ENCODE assay signal across 8 cellular contexts in genomic region chr19:39341720-39342604, GRCh38. TPM values are rescaled to one million over a fixed set of nuclear protein-coding genes. Genes with fewer than 3 reads are reported as not detected.
A peak's percentile ranks its signal among the peaks of the same experiment; 100 is the strongest.
DNase-seq lines count a peak whose midpoint lies in the region; ATAC-seq and TF ChIP-seq lines count a peak whose summit lies in the region.

A gene with protein sequence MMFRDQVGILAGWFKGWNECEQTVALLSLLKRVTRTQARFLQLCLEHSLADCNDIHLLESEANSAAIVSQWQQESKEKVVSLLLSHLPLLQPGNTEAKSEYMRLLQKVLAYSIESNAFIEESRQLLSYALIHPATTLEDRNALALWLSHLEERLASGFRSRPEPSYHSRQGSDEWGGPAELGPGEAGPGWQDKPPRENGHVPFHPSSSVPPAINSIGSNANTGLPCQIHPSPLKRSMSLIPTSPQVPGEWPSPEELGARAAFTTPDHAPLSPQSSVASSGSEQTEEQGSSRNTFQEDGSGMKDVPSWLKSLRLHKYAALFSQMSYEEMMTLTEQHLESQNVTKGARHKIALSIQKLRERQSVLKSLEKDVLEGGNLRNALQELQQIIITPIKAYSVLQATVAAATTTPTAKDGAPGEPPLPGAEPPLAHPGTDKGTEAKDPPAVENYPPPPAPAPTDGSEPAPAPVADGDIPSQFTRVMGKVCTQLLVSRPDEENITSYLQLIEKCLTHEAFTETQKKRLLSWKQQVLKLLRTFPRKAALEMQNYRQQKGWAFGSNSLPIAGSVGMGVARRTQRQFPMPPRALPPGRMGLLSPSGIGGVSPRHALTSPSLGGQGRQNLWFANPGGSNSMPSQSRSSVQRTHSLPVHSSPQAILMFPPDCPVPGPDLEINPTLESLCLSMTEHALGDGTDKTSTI (plus strand): TSS chr19:39342421. CDS start chr19:39356894, 14,473 bp downstream.

- peak within 1 kb of the TSS; percentile 99 for H3K4me3 Mint-ChIP-seq in activated B cell treated with CpG ODN at 0.5 μM for 24 hours

- TF ChIP-seq POLR2A in GM18951 (IDR thresholded peaks at IDR 0.05; ENCODE audit: extremely low read depth, insufficient read depth, insufficient read length): peak; percentile 95

- H3K27ac ChIP-seq in caudate nucleus (ENCODE audit: low read depth, low read length): peak within 1 kb of the TSS; percentile 95

- H3K27ac Mint-ChIP-seq in activated B cell treated with CpG ODN at 0.5 μM for 24 hours: peak within 1 kb of the TSS; percentile 97

- CTCF ChIA-PET in activated B cell treated with CpG ODN at 0.5 μM for 24 hours (lab: Charles Lee): interaction anchor here (1.0 to 2.4 kb wide), 4 partner anchors 9 to 70 kb away, joined by 3 to 15 read pairs (median 7); partner anchors contain the start of genes MED29, PAF1 and PLEKHG2

- peaks cover 69% of the 10 kb centered on the region for H3K4me1 Mint-ChIP-seq in activated B cell treated with CpG ODN at 0.5 μM for 24 hours

- in situ Hi-C loops in GM18951 (cut with MboI; ENCODE audit: low sequenced_read_pairs, unreplicated experiment): no loop called here

- TF ChIP-seq CTCF in AG09319 (IDR thresholded peaks at IDR 0.05; ENCODE audit: low read depth, low read length): peak; percentile 56
- TF ChIP-seq CTCF in activated B cell treated with CpG ODN at 0.5 μM for 24 hours (IDR thresholded peaks at IDR 0.05): no peak

- H3K36me3 Mint-ChIP-seq in activated B cell treated with CpG ODN at 0.5 μM for 24 hours (ENCODE audit: low read depth): peaks cover 39% of the 10 kb centered on the region

- H3K9me3 Mint-ChIP-seq in activated B cell treated with CpG ODN at 0.5 μM for 24 hours: no peaks in the 10 kb centered on the region

- POLR2A ChIA-PET in activated B cell treated with CpG ODN at 0.5 μM for 24 hours (lab: Charles Lee): interaction anchor here (0.6 to 2.8 kb wide), 18 partner anchors 9 to 1417 kb away, joined by 3 to 35 read pairs (median 6); partner anchors contain the start of genes MAP4K1, MED29, PAF1 and PLEKHG2

- no peaks in the 10 kb centered on the region for H3K27me3 Mint-ChIP-seq in activated B cell treated with CpG ODN at 0.5 μM for 24 hours

- intact Hi-C loops in activated B cell treated with CpG ODN at 0.5 μM for 24 hours (cut with micrococcal nuclease): loop anchor here (1.0 to 5.0 kb wide), 7 partner anchors 9 to 215 kb away; partner anchors contain the start of genes EID2B, MED29, PAF1 and PAK4

- ATAC-seq in HG03196 (IDR thresholded peaks at IDR 0.05; ENCODE audit: unreplicated experiment): peak; percentile 88
- peak; percentile 91 for ATAC-seq in activated B cell treated with CpG ODN at 0.5 μM for 24 hours (ENCODE audit: low read depth)

- peak; percentile 97 for DNase-seq in AG09319 (ENCODE audit: extremely low read depth, low read depth)
- peak; percentile 93 for DNase-seq in NCI-H226
- peak; percentile 97 for DNase-seq in activated B cell treated with CpG ODN at 0.5 μM for 24 hours
- DNase-seq in caudate nucleus (lab: John Stamatoyannopoulos, UW): peak; percentile 73 to 100 (median 98)
- DNase-seq in inferior parietal cortex (ENCODE audit: extremely low spot score): peak; percentile 94
- DNase-seq in stimulated activated CD4-positive, alpha-beta T cell treated with anti-CD3 and anti-CD28 coated beads, Interleukin-12 subunit alpha, Interleukin-12 subunit beta, amount 100 ng/mL, for 24 hours (ENCODE audit: low read depth in 2 of 2): peak; percentile 98

RNA-seq across cellular contexts. Expression of the gene that starts here (rescaled TPM):
- total RNA-seq in activated B cell treated with CpG ODN at 0.5 μM for 24 hours: 53.0 and 60.7 TPM in 2 replicates

Comparison
In these comparisons a context has a peak if more than half of its experiments do, and no peak if none do; other contexts are left out.
1. Peak in every context shown above with its lines: DNase-seq, ATAC-seq and H3K27ac ChIP-seq.